ENCODE assay signal across 23 cellular contexts in genomic region chr2:39407516-39408296, GRCh38. TPM values are rescaled to one million over a fixed set of nuclear protein-coding genes. Genes with fewer than 3 reads are reported as not detected.
DNase-seq lines count a peak whose midpoint lies in the region; ATAC-seq, FAIRE-seq and TF ChIP-seq lines count a peak whose summit lies in the region.
"Had no signal": no experiment of that assay in that cellular context is flagged by ENCODE, and none has a peak within 500 bp of the region (broad histone marks: within the 10 kb centered on the region; RNA-seq: fewer than 3 reads in every experiment).

No MANE protein-coding gene starts in this region.

- no peak overlapping the region for H3K4me3 Mint-ChIP-seq in neural progenitor cell
- no peak overlapping the region for H3K4me3 Mint-ChIP-seq in T-helper 2 cell treated with Interferon-gamma antibody and Interleukin-4, amounts not matched to agents 5 μg/mL and 100 μg/mL, for 36 hours
- H3K4me3 Mint-ChIP-seq: nephron progenitor cell; stimulated activated effector memory CD8-positive, alpha-beta T cell treated with anti-CD3 and anti-CD28 coated beads, Interleukin-12 subunit alpha, Interleukin-12 subunit beta, amount 100 ng/mL, for 72 hours had no signal

- H3K4me2 ChIP-seq in DOHH2 (ENCODE audit: low read length) (peak overlapping the region; percentile 4; the same call in 1 of the 2 replicates), MM.1S (ENCODE audit: low read depth, low read length) (peak overlapping the region; percentile 63; the same call in 1 of the 2 replicates), endothelial cell of umbilical vein (ENCODE audit: insufficient read depth, low read length) (no peak overlapping the region), neural progenitor cell (no peak overlapping the region)

- H3K36me3 Mint-ChIP-seq in neural progenitor cell: peaks cover 25% of the 10 kb centered on the region
- H3K36me3 Mint-ChIP-seq in T-helper 2 cell treated with Interferon-gamma antibody and Interleukin-4, amounts not matched to agents 5 μg/mL and 100 μg/mL, for 36 hours (ENCODE audit: low read depth): no peaks in the 10 kb centered on the region
- H3K36me3 Mint-ChIP-seq: immature natural killer cell; stimulated activated effector memory CD8-positive, alpha-beta T cell treated with anti-CD3 and anti-CD28 coated beads, Interleukin-12 subunit alpha, Interleukin-12 subunit beta, amount 100 ng/mL, for 72 hours had no signal

- H2AFZ ChIP-seq in MM.1S (ENCODE audit: low read length) (no peak overlapping the region), endothelial cell of umbilical vein (ENCODE audit: low read depth, low read length) (no peak overlapping the region), neural progenitor cell (replicated peaks) (no peak overlapping the region)

- no peak overlapping the region for H3K9ac ChIP-seq in MM.1S (ENCODE audit: low read length)
- no peak overlapping the region for H3K9ac ChIP-seq in endothelial cell of umbilical vein (replicated peaks; ENCODE audit: extremely low read depth, insufficient read depth, low read length)
- H3K9ac ChIP-seq in neural progenitor cell: no peak overlapping the region

- intact Hi-C loops in endothelial cell of umbilical vein (cut with micrococcal nuclease): no loop called here
- intact Hi-C loops in posterior cingulate gyrus (cut with DNase I): no loop called here

- DNase-seq in MM.1S: no peak
- DNase-seq in endothelial cell of umbilical vein (ENCODE audit: low read depth, low spot score): peak; percentile 41
- DNase-seq in neural progenitor cell (ENCODE audit: low spot score): no peak
- no peak for DNase-seq in T-helper 2 cell treated with Interferon-gamma antibody and Interleukin-4, amounts not matched to agents 5 μg/mL and 100 μg/mL, for 36 hours (ENCODE audit: low spot score)
- DNase-seq in posterior cingulate gyrus: no peak
- DNase-seq: activated CD4-positive, CD25-positive, alpha-beta regulatory T cell treated with anti-CD3 and anti-CD28 coated beads, Interleukin-2, amount 50 U/mL, for 72 hours; dorsolateral prefrontal cortex; EL; immature natural killer cell; Kasumi-1; NCI-H1105 treated with DMSO at 0.1 percent for 48 hours; NCI-H2107; NCI-H524 treated with DMSO at 0.1 percent for 48 hours; nephron progenitor cell; upper lobe of left lung had no signal

- H3K36me3 ChIP-seq in DOHH2 (ENCODE audit: control insufficient read depth, low read length): no peaks in the 10 kb centered on the region
- H3K36me3 ChIP-seq in MM.1S (replicated peaks; ENCODE audit: insufficient read depth, low read length): no peaks in the 10 kb centered on the region
- H3K36me3 ChIP-seq in endothelial cell of umbilical vein (ENCODE audit: control insufficient read depth in 2 of 2, extremely low read depth in 1 of 2, insufficient read depth in 2 of 2, low read length in 2 of 2): no peaks in the 10 kb centered on the region
- no peaks in the 10 kb centered on the region for H3K36me3 ChIP-seq in neural progenitor cell
- H3K36me3 ChIP-seq: esophagus muscularis mucosa, HAP-1, SJSA1, upper lobe of left lung had no signal

- no TSS peak for BruUV-seq in endothelial cell of umbilical vein (replicated peaks; lab: Mats Ljungman, UMichigan)

- H3K9me3 Mint-ChIP-seq in neural progenitor cell: peaks cover 19% of the 10 kb centered on the region
- no peaks in the 10 kb centered on the region for H3K9me3 Mint-ChIP-seq in T-helper 2 cell treated with Interferon-gamma antibody and Interleukin-4, amounts not matched to agents 5 μg/mL and 100 μg/mL, for 36 hours
- H3K9me3 Mint-ChIP-seq: activated T-helper 2 cell treated with anti-CD3 and anti-CD28 coated beads, Interferon-gamma antibody, Interleukin-2, Interleukin-4, amounts not matched to agents 10 μg/mL and 5 μg/mL and 100 μg/mL, durations not matched to agents 14 hours and 24 hours and 36 hours; immature natural killer cell; nephron progenitor cell; stimulated activated effector memory CD8-positive, alpha-beta T cell treated with anti-CD3 and anti-CD28 coated beads, Interleukin-12 subunit alpha, Interleukin-12 subunit beta, amount 100 ng/mL, for 72 hours had no signal

- H3K9me1 ChIP-seq in endothelial cell of umbilical vein (replicated peaks; ENCODE audit: control insufficient read depth, extremely low read depth, insufficient read depth, low read length): no peaks in the 10 kb centered on the region

- peaks cover 49% of the 10 kb centered on the region for H3K4me1 Mint-ChIP-seq in neural progenitor cell
- H3K4me1 Mint-ChIP-seq in T-helper 2 cell treated with Interferon-gamma antibody and Interleukin-4, amounts not matched to agents 5 μg/mL and 100 μg/mL, for 36 hours (ENCODE audit: low read depth): peaks cover 22% of the 10 kb centered on the region

- H4K20me1 ChIP-seq in DOHH2 (ENCODE audit: control insufficient read depth, insufficient read depth, low read depth, low read length) (no peaks in the 10 kb centered on the region), MM.1S (ENCODE audit: insufficient read depth, low read length) (no peaks in the 10 kb centered on the region), endothelial cell of umbilical vein (replicated peaks; ENCODE audit: control insufficient read depth, extremely low read depth, insufficient read depth, low read length) (peaks cover 3% of the 10 kb centered on the region), neural progenitor cell (ENCODE audit: low read depth) (peaks cover 61% of the 10 kb centered on the region)

- H3F3A ChIP-seq in DOHH2 (ENCODE audit: control insufficient read depth, insufficient read depth) (no peaks in the 10 kb centered on the region), MM.1S (ENCODE audit: insufficient read depth, low read length) (peaks cover 30% of the 10 kb centered on the region), neural progenitor cell (ENCODE audit: low read depth) (no peaks in the 10 kb centered on the region)

- no peaks in the 10 kb centered on the region for H3K9me2 ChIP-seq in DOHH2 (replicated peaks; ENCODE audit: control insufficient read depth, low read length)
- H3K9me2 ChIP-seq in MM.1S (replicated peaks; ENCODE audit: insufficient read depth, low read length): no peaks in the 10 kb centered on the region

- H3K79me2 ChIP-seq in DOHH2 (ENCODE audit: control insufficient read depth, low read length) (peaks cover 85% of the 10 kb centered on the region), MM.1S (ENCODE audit: low read length) (peaks cover 81% of the 10 kb centered on the region), endothelial cell of umbilical vein (ENCODE audit: control insufficient read depth, insufficient read depth, low read length) (peaks cover 75% of the 10 kb centered on the region), neural progenitor cell (ENCODE audit: low read depth) (peaks cover 98% of the 10 kb centered on the region)

- H3K27ac ChIP-seq in DOHH2 (ENCODE audit: low read depth, low read length): no peak overlapping the region
- H3K27ac ChIP-seq in MM.1S (ENCODE audit: low read length): peak overlapping the region; percentile 38; the same call in 1 of the 2 replicates
- H3K27ac ChIP-seq in endothelial cell of umbilical vein (ENCODE audit: insufficient read depth, low read depth, low read length): no peak overlapping the region
- H3K27ac ChIP-seq in neural progenitor cell: no peak overlapping the region
- H3K27ac ChIP-seq: esophagus muscularis mucosa, SJSA1 had no signal

- no peaks in the 10 kb centered on the region for H3K27me3 Mint-ChIP-seq in neural progenitor cell (ENCODE audit: insufficient read depth, low read depth)
- no peaks in the 10 kb centered on the region for H3K27me3 Mint-ChIP-seq in T-helper 2 cell treated with Interferon-gamma antibody and Interleukin-4, amounts not matched to agents 5 μg/mL and 100 μg/mL, for 36 hours (ENCODE audit: low read depth)

- no peak for ATAC-seq in HG02763 (IDR thresholded peaks at IDR 0.05; ENCODE audit: unreplicated experiment)
- ATAC-seq in GM19463 (IDR thresholded peaks at IDR 0.05; ENCODE audit: unreplicated experiment): no peak

- POLR2A ChIA-PET in endothelial cell of umbilical vein (lab: Charles Lee): no interaction called here

- peak overlapping the region; percentile 17 for H3K27ac Mint-ChIP-seq in neural progenitor cell
- no peak overlapping the region for H3K27ac Mint-ChIP-seq in T-helper 2 cell treated with Interferon-gamma antibody and Interleukin-4, amounts not matched to agents 5 μg/mL and 100 μg/mL, for 36 hours
- H3K27ac Mint-ChIP-seq: nephron progenitor cell; stimulated activated effector memory CD8-positive, alpha-beta T cell treated with anti-CD3 and anti-CD28 coated beads, Interleukin-12 subunit alpha, Interleukin-12 subunit beta, amount 100 ng/mL, for 72 hours had no signal

- H3K27me3 ChIP-seq in DOHH2 (ENCODE audit: control insufficient read depth, low read length) (no peaks in the 10 kb centered on the region), MM.1S (replicated peaks; ENCODE audit: insufficient read depth, low read length) (no peaks in the 10 kb centered on the region), endothelial cell of umbilical vein (ENCODE audit: control insufficient read depth in 2 of 2, insufficient read depth in 2 of 2, low read length in 2 of 2) (no peaks in the 10 kb centered on the region), neural progenitor cell (no peaks in the 10 kb centered on the region)
- H3K27me3 ChIP-seq: dorsolateral prefrontal cortex, esophagus muscularis mucosa, SJSA1, upper lobe of left lung had no signal

- H3K4me3 ChIP-seq in DOHH2 (ENCODE audit: low read length) (no peak overlapping the region), MM.1S (ENCODE audit: low read length) (no peak overlapping the region), endothelial cell of umbilical vein (replicated peaks in 1 of 3; ENCODE audit: insufficient read depth in 1 of 3, low read depth in 1 of 3, low read length in 3 of 3) (no peak overlapping the region), neural progenitor cell (no peak overlapping the region)
- H3K4me3 ChIP-seq: dorsolateral prefrontal cortex, esophagus muscularis mucosa, HAP-1, SJSA1, upper lobe of left lung had no signal

- CTCF ChIA-PET in endothelial cell of umbilical vein (lab: Charles Lee): no interaction called here

- FAIRE-seq in endothelial cell of umbilical vein (lab: Jason Lieb, UNC): peak; percentile 76

- no peaks in the 10 kb centered on the region for H3K9me3 ChIP-seq in DOHH2 (ENCODE audit: control insufficient read depth, insufficient read depth, low read length)
- H3K9me3 ChIP-seq in MM.1S (replicated peaks; ENCODE audit: insufficient read depth, low read length): no peaks in the 10 kb centered on the region
- no peaks in the 10 kb centered on the region for H3K9me3 ChIP-seq in endothelial cell of umbilical vein (replicated peaks; ENCODE audit: control insufficient read depth, insufficient read depth, low read length)
- H3K9me3 ChIP-seq in neural progenitor cell (ENCODE audit: low read depth): no peaks in the 10 kb centered on the region
- H3K9me3 ChIP-seq: esophagus muscularis mucosa, HAP-1, SJSA1, upper lobe of left lung had no signal

- no peak for TF ChIP-seq POLR2A in endothelial cell of umbilical vein (IDR thresholded peaks at IDR 0.05; ENCODE audit: low read depth, low read length)

- H3K4me1 ChIP-seq in DOHH2 (ENCODE audit: control insufficient read depth, low read length): peaks cover 87% of the 10 kb centered on the region
- H3K4me1 ChIP-seq in MM.1S (ENCODE audit: low read length): peaks cover 63% of the 10 kb centered on the region
- peaks cover 41% of the 10 kb centered on the region for H3K4me1 ChIP-seq in endothelial cell of umbilical vein (ENCODE audit: control insufficient read depth, extremely low read depth, insufficient read depth, low read length)
- H3K4me1 ChIP-seq in neural progenitor cell: peaks cover 16% of the 10 kb centered on the region

- dilution Hi-C loops in endothelial cell of umbilical vein (cut with MboI; ENCODE audit: extremely low pct_ligation_motif_present, low sequenced_read_pairs): no loop called here

- TF ChIP-seq CTCF in DOHH2 (IDR thresholded peaks at IDR 0.05; ENCODE audit: low read depth, low read length, poor library complexity, severe bottlenecking): no peak
- TF ChIP-seq CTCF in MM.1S (IDR thresholded peaks at IDR 0.05; ENCODE audit: low read length): no peak
- TF ChIP-seq CTCF in endothelial cell of umbilical vein (IDR thresholded peaks at IDR 0.05; ENCODE audit: extremely low read depth in 1 of 2, insufficient read depth in 1 of 2, low read depth in 1 of 2, low read length in 2 of 2): no peak
- TF ChIP-seq CTCF in neural progenitor cell (IDR thresholded peaks at IDR 0.05): no peak

RNA-seq across cellular contexts. Expression of gene MAP4K3, which starts 29.4 kb away (rescaled TPM):
- total RNA-seq in endothelial cell of umbilical vein: 45.9 and 46.2 TPM in 2 replicates
- polyA plus RNA-seq in endothelial cell of umbilical vein: 6.4 and 8.0 TPM in 2 replicates
- polyA plus RNA-seq in endothelial cell of umbilical vein (2011; cell fraction: cytosol; rRNA removed): 8.0 and 8.1 TPM in 2 replicates
- 37.0 and 46.6 TPM in 2 replicates for polyA plus RNA-seq in endothelial cell of umbilical vein (2011; cell fraction: nucleus; rRNA removed)
- polyA plus RNA-seq in endothelial cell of umbilical vein (2012): 13.5 and 17.1 TPM in 2 replicates
- 19.6 and 20.1 TPM in 2 replicates for polyA minus RNA-seq in endothelial cell of umbilical vein
- polyA minus RNA-seq in endothelial cell of umbilical vein (2011; cell fraction: cytosol; rRNA and poly(A)+ RNA removed): 8.5 TPM
- polyA minus RNA-seq in endothelial cell of umbilical vein (2011; cell fraction: nucleus; rRNA and poly(A)+ RNA removed): 98.0 and 121 TPM in 2 replicates
- total RNA-seq in neural progenitor cell (ENCODE audit: low replicate concordance): 35.4 and 79.5 TPM in 2 replicates

Comparison
In these comparisons a context has a peak if more than half of its experiments do, and no peak if none do; other contexts are left out.
1. H3K4me2 ChIP-seq: peak in DOHH2 (single experiment) and MM.1S (single experiment); none in endothelial cell of umbilical vein (single experiment) and neural progenitor cell (single experiment).